18 cellular contexts compared by ENCODE assay signal in the genomic region with DNA sequence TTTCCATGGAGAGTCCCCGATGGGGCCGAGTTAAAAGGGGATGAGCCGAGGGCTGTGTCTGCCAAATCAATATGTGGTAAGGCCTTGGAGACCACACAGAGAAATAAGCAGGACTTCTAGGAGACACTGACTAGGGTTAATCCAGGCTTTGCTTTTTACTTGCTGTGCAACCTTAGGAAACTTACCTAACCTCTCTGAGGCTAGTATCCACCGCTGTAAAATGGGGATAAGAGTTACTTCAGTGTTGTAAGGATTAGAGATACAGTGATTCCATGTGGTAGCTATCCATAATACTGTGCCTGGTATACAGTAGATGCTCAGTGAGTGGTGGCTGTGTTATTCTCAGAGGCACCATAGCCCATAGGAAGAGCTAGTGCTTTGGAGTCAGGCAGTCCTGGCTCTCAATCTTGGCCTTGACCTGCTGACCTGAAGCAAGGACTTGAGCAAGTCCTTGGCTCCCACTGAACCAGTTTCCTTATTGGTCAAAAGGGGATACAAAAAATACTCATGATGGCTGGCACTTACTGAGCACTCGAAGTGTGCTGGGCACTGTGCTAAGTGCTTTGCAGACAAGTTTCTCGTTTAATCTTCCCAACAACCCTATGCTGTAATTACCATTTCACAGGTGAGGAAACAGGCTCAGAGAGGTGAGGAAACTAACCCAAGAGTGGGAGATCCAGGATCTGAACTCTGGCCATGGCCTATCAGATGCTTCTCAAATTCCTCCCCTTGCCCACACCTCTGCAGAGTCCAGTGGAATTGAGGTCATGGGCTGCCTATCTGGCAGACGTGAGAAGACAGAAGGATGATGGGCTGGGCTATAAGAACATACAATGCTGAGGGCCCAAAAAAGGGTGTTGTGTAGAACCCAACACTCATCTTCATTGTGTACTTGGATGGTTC. TPM values are rescaled to one million over a fixed set of nuclear protein-coding genes. Genes with fewer than 3 reads are reported as not detected.
DNase-seq lines count a peak whose midpoint lies in the region; ATAC-seq, FAIRE-seq and TF ChIP-seq lines count a peak whose summit lies in the region.
"Had no signal": no experiment of that assay in that cellular context is flagged by ENCODE, and none has a peak within 500 bp of the region (broad histone marks: within the 10 kb centered on the region; RNA-seq: fewer than 3 reads in every experiment).

No MANE protein-coding gene starts in this region.

- no peak for TF ChIP-seq POLR2A in HCT116 (IDR thresholded peaks at IDR 0.05; ENCODE audit: borderline replicate concordance, extremely low read depth, insufficient read depth, insufficient read length)

- H3K27ac ChIP-seq in HCT116 (ENCODE audit: low read depth, low read length) (no peak overlapping the region), colonic mucosa (peak overlapping the region; percentile 32), keratinocyte (ENCODE audit: control insufficient read depth, insufficient read depth, low read length) (no peak overlapping the region)
- H3K27ac ChIP-seq: parathyroid adenoma had no signal

- TF ChIP-seq RAD21 in HCT116 (IDR thresholded peaks at IDR 0.05; ENCODE audit: low read depth) = no peak

- H3K9me2 ChIP-seq in HCT116 (ENCODE audit: insufficient read depth) = no peaks in the 10 kb centered on the region

- dilution Hi-C loops in keratinocyte (cut with MboI; ENCODE audit: extremely low pct_ligation_motif_present, low sequenced_read_pairs) = no loop called here

- H3K27me3 ChIP-seq in HCT116 (ENCODE audit: insufficient read depth, low read length) = no peaks in the 10 kb centered on the region
- no peaks in the 10 kb centered on the region for H3K27me3 ChIP-seq in colonic mucosa
- peaks cover 4% of the 10 kb centered on the region for H3K27me3 ChIP-seq in keratinocyte (ENCODE audit: control insufficient read depth, extremely low read depth, insufficient read depth, low read length)
- no peaks in the 10 kb centered on the region for H3K27me3 ChIP-seq in skeletal muscle satellite cell (ENCODE audit: control insufficient read depth, insufficient read depth, low read length)

- H3K9me3 ChIP-seq in HCT116 (ENCODE audit: control insufficient read depth in 1 of 2, insufficient read depth in 1 of 2, low read depth in 1 of 2, low read length in 2 of 2) (no peaks in the 10 kb centered on the region), colonic mucosa (no peaks in the 10 kb centered on the region), keratinocyte (ENCODE audit: control insufficient read depth, low read depth, low read length) (no peaks in the 10 kb centered on the region), skeletal muscle satellite cell (replicated peaks; ENCODE audit: low read length) (no peaks in the 10 kb centered on the region)

- no TSS peak for BruUV-seq in HCT116 (replicated peaks; lab: Mats Ljungman, UMichigan)

- RAD21 ChIA-PET in HCT116 (lab: Charles Lee; ENCODE audit: low non-redundant PET in 1 of 2, low total read pairs in 2 of 2, uncharacterized antibody in 2 of 2, unreplicated experiment in 2 of 2) = no interaction called here

- no peaks in the 10 kb centered on the region for H3K79me2 ChIP-seq in HCT116 (ENCODE audit: insufficient read depth, low read length)
- no peaks in the 10 kb centered on the region for H3K79me2 ChIP-seq in keratinocyte (ENCODE audit: control insufficient read depth, insufficient read depth, low read length)
- H3K79me2 ChIP-seq: parathyroid adenoma had no signal

- H3K9ac ChIP-seq in HCT116 (ENCODE audit: low read length) = no peak overlapping the region
- peak overlapping the region in 1 of 2 donors; percentile 24 for H3K9ac ChIP-seq in colonic mucosa (ENCODE audit: low read depth in 2 of 2, low read length in 2 of 2)
- no peak overlapping the region for H3K9ac ChIP-seq in keratinocyte (ENCODE audit: control insufficient read depth, extremely low read depth, insufficient read depth, low read length)
- H3K9ac ChIP-seq in skeletal muscle satellite cell (ENCODE audit: low read depth, low read length) = peak overlapping the region; percentile 67
- H3K9ac ChIP-seq: parathyroid adenoma had no signal

- H2AFZ ChIP-seq in HCT116 (ENCODE audit: low read depth, low read length, poor library complexity, severe bottlenecking) = no peak overlapping the region
- H2AFZ ChIP-seq in keratinocyte (ENCODE audit: control insufficient read depth, low read length) = no peak overlapping the region
- H2AFZ ChIP-seq: parathyroid adenoma had no signal

- peak; percentile 34 for FAIRE-seq in keratinocyte (lab: Jason Lieb, UNC)

- H4K20me1 ChIP-seq in HCT116 (ENCODE audit: insufficient read depth) (no peaks in the 10 kb centered on the region), keratinocyte (ENCODE audit: control insufficient read depth, extremely low read depth, insufficient read depth, low read length) (no peaks in the 10 kb centered on the region)

- ATAC-seq in HCT116 = no peak
- ATAC-seq in omental fat pad (ENCODE audit: low FRiP score) = no peak

- intact Hi-C loops in HCT116 (cut with micrococcal nuclease) (loop anchor here (10.0 kb wide), 1 partner anchor 239 kb away; no protein-coding TSS in a partner anchor), colonic mucosa (cut with DNase I) (no loop called here)

- H3K4me2 ChIP-seq in HCT116 (ENCODE audit: low read length) = peak overlapping the region; percentile 43
- no peak overlapping the region for H3K4me2 ChIP-seq in keratinocyte (ENCODE audit: control insufficient read depth, extremely low read depth, insufficient read depth, low read depth, low read length)
- peak overlapping the region; percentile 56 for H3K4me2 ChIP-seq in skeletal muscle satellite cell (ENCODE audit: low read length)

- CTCF ChIA-PET in HCT116 (lab: Charles Lee) = no interaction called here

- H3K4me3 ChIP-seq in HCT116 (replicated peaks in 1 of 2; ENCODE audit: low read depth in 1 of 2, low read length in 2 of 2) (no peak overlapping the region), colonic mucosa (no peak overlapping the region), keratinocyte (ENCODE audit: control insufficient read depth in 2 of 3, extremely low read depth in 1 of 3, insufficient read depth in 2 of 3, low read depth in 1 of 3, low read length in 3 of 3) (no peak overlapping the region), skeletal muscle satellite cell (ENCODE audit: low read length) (peak overlapping the region; percentile 20)

- POLR2A ChIA-PET in HCT116 (lab: Charles Lee) = no interaction called here

- no peak for TF ChIP-seq CTCF in HCT116 (IDR thresholded peaks at IDR 0.05 in 2 of 3, conservative IDR thresholded peaks at IDR 0.05 in 1 of 3; ENCODE audit: borderline replicate concordance in 1 of 3, insufficient read depth in 1 of 3, low read depth in 2 of 3, low read length in 2 of 3)
- no peak for TF ChIP-seq CTCF in colonic mucosa (IDR thresholded peaks at IDR 0.05)
- TF ChIP-seq CTCF in keratinocyte (optimal IDR thresholded peaks at IDR 0.05 in 1 of 3, IDR thresholded peaks at IDR 0.05 in 1 of 3, conservative IDR thresholded peaks at IDR 0.05 in 1 of 3; ENCODE audit: extremely low read depth in 1 of 3, insufficient read depth in 2 of 3, low read length in 3 of 3) = no peak
- no peak for TF ChIP-seq CTCF in omental fat pad (IDR thresholded peaks at IDR 0.05)

- H3K36me3 ChIP-seq in HCT116 (ENCODE audit: control insufficient read depth in 1 of 2, insufficient read depth in 2 of 2, low read length in 2 of 2) = no peaks in the 10 kb centered on the region
- H3K36me3 ChIP-seq in colonic mucosa = no peaks in the 10 kb centered on the region
- H3K36me3 ChIP-seq in keratinocyte (ENCODE audit: control insufficient read depth in 2 of 2, extremely low read depth in 1 of 2, insufficient read depth in 2 of 2, low read length in 2 of 2) = no peaks in the 10 kb centered on the region
- H3K36me3 ChIP-seq in skeletal muscle satellite cell (ENCODE audit: insufficient read depth, low read length) = no peaks in the 10 kb centered on the region

- H3K9me1 ChIP-seq in keratinocyte (ENCODE audit: control insufficient read depth, extremely low read depth, insufficient read depth, low read length) = no peaks in the 10 kb centered on the region

- H3K4me1 ChIP-seq in HCT116 (ENCODE audit: control insufficient read depth in 1 of 2, insufficient read depth in 2 of 2, low read length in 2 of 2) (peaks cover 10 to 41% of the 10 kb centered on the region in 2 experiments), colonic mucosa (no peaks in the 10 kb centered on the region), keratinocyte (ENCODE audit: control insufficient read depth, extremely low read depth, insufficient read depth, low read length) (peaks cover 3% of the 10 kb centered on the region), skeletal muscle satellite cell (ENCODE audit: control insufficient read depth, insufficient read depth, low read length) (peaks cover 39% of the 10 kb centered on the region)
- H3K4me1 ChIP-seq: parathyroid adenoma had no signal

- no peak for DNase-seq in HCT116 (ENCODE audit: low read depth, low spot score)
- no peak for DNase-seq in colonic mucosa
- DNase-seq in keratinocyte (ENCODE audit: low read depth, low spot score) = no peak
- no peak for DNase-seq in retina
- DNase-seq in SK-N-DZ (ENCODE audit: low spot score) = no peak
- no peak for DNase-seq in omental fat pad (ENCODE audit: low spot score)
- no peak for DNase-seq in hippocampal formation (lab: John Stamatoyannopoulos, UW)
- DNase-seq: activated gamma-delta T cell; cortex of kidney; head of caudate nucleus; Karpas-422; NCI-H1436; NCI-H2227 treated with DMSO at 0.1 percent for 48 hours; NK-92 treated with Interleukin-12 subunit alpha and Interleukin-12 subunit beta, amount 100 ng/mL, for 24 hours; RPMI8226 had no signal

RNA-seq across cellular contexts. Expression of gene DES, which starts 12.0 kb away (rescaled TPM):
- total RNA-seq in HCT116 (2021; ENCODE audit: unreplicated experiment) = 4.2 TPM
- polyA plus RNA-seq in HCT116 (2012) = 5.4 and 7.3 TPM in 2 replicates
- 100 to 1,000 TPM in 1 of 2 donors, 10 to 100 TPM in 1; 24.0 to 917 TPM for total RNA-seq in colonic mucosa
- not detected in 3 replicates for polyA plus RNA-seq in keratinocyte
- polyA plus RNA-seq in keratinocyte (2011; ENCODE audit: low read depth) = not detected
- polyA plus RNA-seq in keratinocyte (2011; cell fraction: cytosol; rRNA removed) = not detected in 2 replicates
- polyA plus RNA-seq in keratinocyte (2011; cell fraction: nucleus; rRNA removed) = 0.16 TPM in 1 of 2 replicates, not detected in the other
- polyA plus RNA-seq in keratinocyte (2012; ENCODE audit: low replicate concordance) = 0.68 TPM in 1 of 2 replicates, not detected in the other
- polyA minus RNA-seq in keratinocyte = not detected in 3 replicates
- not detected for polyA minus RNA-seq in keratinocyte (2011; cell fraction: cytosol; rRNA and poly(A)+ RNA removed)
- not detected in 2 replicates for polyA minus RNA-seq in keratinocyte (2011; cell fraction: nucleus; rRNA and poly(A)+ RNA removed)
- 73.8 and 446 TPM in 2 replicates for total RNA-seq in skeletal muscle satellite cell (2012; rRNA removed)
- 0.07 and 3.0 TPM in 2 replicates for polyA plus RNA-seq in SK-N-DZ (2014; cell fraction: cytosol; rRNA removed)
- polyA plus RNA-seq in SK-N-DZ (2014; cell fraction: nucleus; rRNA removed) = 0.29 TPM in 1 of 2 replicates, not detected in the other
- 100 to 1,000 TPM in 3 of 4 donors, 10 to 100 TPM in 1; 39.4 to 292 (median 182) TPM for total RNA-seq in omental fat pad
- total RNA-seq: T-helper 1 cell treated with Interleukin-12 subunit alpha and Interleukin-12 subunit beta and Interleukin-4 antibody, amounts not matched to agents 30 ng/mL and 1 ng/mL, for 36 hours had no signal

RNA-seq across cellular contexts. Expression of gene DNPEP, which starts 18.5 kb away (rescaled TPM):
- 80.1 TPM for total RNA-seq in HCT116 (2021; ENCODE audit: unreplicated experiment)
- polyA plus RNA-seq in HCT116 (2012) = 106 and 109 TPM in 2 replicates
- total RNA-seq in colonic mucosa = 10 to 100 TPM; 96.1 to 96.7 TPM
- polyA plus RNA-seq in keratinocyte = 34.1 to 61.3 TPM (median 41.6 TPM) in 3 replicates
- 11.6 TPM for polyA plus RNA-seq in keratinocyte (2011; ENCODE audit: low read depth)
- 32.8 and 57.5 TPM in 2 replicates for polyA plus RNA-seq in keratinocyte (2011; cell fraction: cytosol; rRNA removed)
- 62.7 and 79.0 TPM in 2 replicates for polyA plus RNA-seq in keratinocyte (2011; cell fraction: nucleus; rRNA removed)
- 44.2 and 58.0 TPM in 2 replicates for polyA plus RNA-seq in keratinocyte (2012; ENCODE audit: low replicate concordance)
- 48.9 to 90.2 TPM (median 64.1 TPM) in 3 replicates for polyA minus RNA-seq in keratinocyte
- polyA minus RNA-seq in keratinocyte (2011; cell fraction: cytosol; rRNA and poly(A)+ RNA removed) = 58.1 TPM
- 20.0 and 25.8 TPM in 2 replicates for polyA minus RNA-seq in keratinocyte (2011; cell fraction: nucleus; rRNA and poly(A)+ RNA removed)
- 69.5 and 79.3 TPM in 2 replicates for total RNA-seq in skeletal muscle satellite cell (2012; rRNA removed)
- 20.4 and 29.6 TPM in 2 replicates for polyA plus RNA-seq in SK-N-DZ (2014; cell fraction: cytosol; rRNA removed)
- 43.8 and 121 TPM in 2 replicates for polyA plus RNA-seq in SK-N-DZ (2014; cell fraction: nucleus; rRNA removed)
- 10 to 100 TPM; 58.4 to 97.4 (median 85.7) TPM for total RNA-seq in omental fat pad

RNA-seq across cellular contexts. Expression of gene SPEG, which starts 28.4 kb away (rescaled TPM):
- total RNA-seq in HCT116 (2021; ENCODE audit: unreplicated experiment) (56.6 TPM), colonic mucosa (10 to 100 TPM in 1 of 2 donors, 1 to 10 TPM in 1; 6.2 to 19.3 TPM), omental fat pad (10 to 100 TPM; 12.4 to 28.9 (median 17.7) TPM)
- polyA plus RNA-seq in HCT116 (2012) = 52.7 and 53.2 TPM in 2 replicates
- polyA plus RNA-seq in keratinocyte = 18.8 to 36.1 TPM (median 19.0 TPM) in 3 replicates
- 2.0 TPM for polyA plus RNA-seq in keratinocyte (2011; ENCODE audit: low read depth)
- polyA plus RNA-seq in keratinocyte (2011; cell fraction: cytosol; rRNA removed) = 4.6 and 13.7 TPM in 2 replicates
- 94.3 and 140 TPM in 2 replicates for polyA plus RNA-seq in keratinocyte (2011; cell fraction: nucleus; rRNA removed)
- 8.8 and 25.2 TPM in 2 replicates for polyA plus RNA-seq in keratinocyte (2012; ENCODE audit: low replicate concordance)
- polyA minus RNA-seq in keratinocyte = 11.7 to 26.6 TPM (median 19.3 TPM) in 3 replicates
- polyA minus RNA-seq in keratinocyte (2011; cell fraction: cytosol; rRNA and poly(A)+ RNA removed) = 8.2 TPM
- 32.8 and 39.4 TPM in 2 replicates for polyA minus RNA-seq in keratinocyte (2011; cell fraction: nucleus; rRNA and poly(A)+ RNA removed)
- 9.6 and 11.4 TPM in 2 replicates for total RNA-seq in skeletal muscle satellite cell (2012; rRNA removed)
- 26.0 and 31.5 TPM in 2 replicates for polyA plus RNA-seq in SK-N-DZ (2014; cell fraction: cytosol; rRNA removed)
- polyA plus RNA-seq in SK-N-DZ (2014; cell fraction: nucleus; rRNA removed) = 59.5 and 81.6 TPM in 2 replicates
